ENCODE assay signal across 21 cellular contexts in the genomic region with DNA sequence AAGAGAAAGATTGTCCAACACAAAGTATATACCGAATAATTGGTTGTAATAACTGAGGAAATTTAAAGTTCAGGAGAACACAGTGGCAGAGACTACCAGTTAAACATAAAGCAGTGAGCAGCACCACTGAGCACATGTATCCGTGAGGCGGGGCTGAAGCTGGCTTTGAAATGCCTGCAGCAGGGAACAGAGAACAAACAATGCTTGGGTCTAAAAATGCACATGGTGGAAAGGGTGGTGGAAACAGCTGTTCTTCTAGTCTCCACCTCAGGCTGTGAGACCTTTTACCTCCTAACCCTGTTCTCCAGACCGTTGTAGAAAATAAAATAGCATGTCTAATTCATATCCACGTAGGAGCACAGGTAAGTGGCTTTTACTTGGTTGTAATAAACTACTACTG. TPM values are rescaled to one million over a fixed set of nuclear protein-coding genes. Genes with fewer than 3 reads are reported as not detected.
DNase-seq lines count a peak whose midpoint lies in the region; ATAC-seq, FAIRE-seq and TF ChIP-seq lines count a peak whose summit lies in the region.
"Had no signal": no experiment of that assay in that cellular context is flagged by ENCODE, and none has a peak within 500 bp of the region (broad histone marks: within the 10 kb centered on the region; RNA-seq: fewer than 3 reads in every experiment).

No MANE protein-coding gene starts in this region.

- DNase-seq in GM23338 (ENCODE audit: low spot score) (no peak), SW480 (ENCODE audit: low spot score) (peak; percentile 20), myocyte (ENCODE audit: low read depth) (peak; percentile 22), T-helper 17 cell (no peak), RCC 7860 (ENCODE audit: low spot score) (no peak), inferior parietal cortex (ENCODE audit: extremely low spot score) (no peak)
- DNase-seq: ACHN; C1 segment of cervical spinal cord; CD8-positive, alpha-beta memory T cell; DMS79 treated with DMSO at 0.1 percent for 48 hours; H7; MM.1S; NCI-H1092; NCI-H1436 treated with DMSO at 0.1 percent for 48 hours; NCI-H2081 treated with DMSO at 0.1 percent for 48 hours; NCI-H2227 treated with DMSO at 0.1 percent for 48 hours; NCI-H524 treated with DMSO at 0.1 percent for 48 hours had no signal

- CTCF ChIA-PET in HEK293 (lab: Yijun Ruan, JAX): interaction anchor here (0.7 to 1.4 kb wide), 2 partner anchors 127 to 1348 kb away, joined by 3 read pairs; no protein-coding TSS in a partner anchor

- ATAC-seq in GM23338 (no peak), T-helper 17 cell (no peak)

- H3K27me3 Mint-ChIP-seq in GM23338 (ENCODE audit: insufficient read depth, low read depth, poor library complexity) (peaks cover 7% of the 10 kb centered on the region), T-helper 17 cell (peaks cover 18% of the 10 kb centered on the region)

- H3K36me3 Mint-ChIP-seq in GM23338 (ENCODE audit: low read depth): no peaks in the 10 kb centered on the region
- H3K36me3 Mint-ChIP-seq in T-helper 17 cell (ENCODE audit: low read depth): no peaks in the 10 kb centered on the region

- H3K27ac ChIP-seq in GM23338 (ENCODE audit: low read depth) (no peak overlapping the region), HEK293 (ENCODE audit: extremely low read depth, low read depth, low read length) (no peak overlapping the region)
- H3K27ac ChIP-seq: HL-60, SK-N-MC had no signal

- no peaks in the 10 kb centered on the region for H3K9me3 ChIP-seq in HEK293 (ENCODE audit: control insufficient read depth, insufficient read depth, low read depth, low read length)
- H3K9me3 ChIP-seq in T-helper 17 cell (ENCODE audit: control insufficient read depth, low read length, poor library complexity, severe bottlenecking): no peaks in the 10 kb centered on the region

- FAIRE-seq in RCC 7860 (lab: Jason Lieb, UNC): no peak
- FAIRE-seq: HTR-8/SVneo had no signal

- POLR2A ChIA-PET in HEK293 (lab: Yijun Ruan, JAX): no interaction called here

- H4K20me1 ChIP-seq in GM23338 (replicated peaks; ENCODE audit: insufficient read depth): no peaks in the 10 kb centered on the region

- peaks cover 7% of the 10 kb centered on the region; the same call in 1 of the 2 replicates for H3K27me3 ChIP-seq in GM23338 (ENCODE audit: insufficient read depth)

- H3K4me2 ChIP-seq in GM23338: no peak overlapping the region

- H3K4me1 Mint-ChIP-seq in GM23338 (peaks cover 21% of the 10 kb centered on the region), T-helper 17 cell (no peaks in the 10 kb centered on the region)

- no peaks in the 10 kb centered on the region for H3K9me2 ChIP-seq in GM23338 (ENCODE audit: insufficient read depth)

- TF ChIP-seq CTCF in GM23338 (conservative IDR thresholded peaks at IDR 0.05; ENCODE audit: low read depth in 2 of 2) (no peak), HEK293 (tag by site-specific recombination; IDR thresholded peaks at IDR 0.05) (no peak)

- H3K27ac Mint-ChIP-seq in GM23338: no peak overlapping the region
- no peak overlapping the region for H3K27ac Mint-ChIP-seq in T-helper 17 cell
- H3K27ac Mint-ChIP-seq: CD8-positive, alpha-beta memory T cell had no signal

- H3K4me3 Mint-ChIP-seq in GM23338 (no peak overlapping the region), T-helper 17 cell (no peak overlapping the region)
- H3K4me3 Mint-ChIP-seq: CD8-positive, alpha-beta memory T cell had no signal

- H3K9me3 Mint-ChIP-seq in GM23338: no peaks in the 10 kb centered on the region

- H3F3A ChIP-seq in GM23338 (replicated peaks; ENCODE audit: low read depth): no peaks in the 10 kb centered on the region; the same call in 1 of the 2 replicates

- H3K36me3 ChIP-seq in GM23338 (ENCODE audit: insufficient read depth): no peaks in the 10 kb centered on the region
- H3K36me3 ChIP-seq in HEK293 (ENCODE audit: control insufficient read depth in 2 of 2, insufficient read depth in 1 of 2, low read length in 2 of 2): no peaks in the 10 kb centered on the region; a peak in 1 of 3 replicates

- H3K4me1 ChIP-seq in GM23338 (ENCODE audit: insufficient read depth) (peaks cover 21% of the 10 kb centered on the region), HEK293 (ENCODE audit: control insufficient read depth, insufficient read depth, low read length) (0 out of 2 replicates have a peak, but pooled peaks cover 3% of the 10 kb centered on the region)

- no peaks in the 10 kb centered on the region for H3K79me2 ChIP-seq in GM23338 (replicated peaks; ENCODE audit: insufficient read depth)

- H3K4me3 ChIP-seq in GM23338: no peak overlapping the region
- H3K4me3 ChIP-seq in HEK293 (ENCODE audit: low read depth, low read length): no peak overlapping the region
- H3K4me3 ChIP-seq: SK-N-MC had no signal

- H2AFZ ChIP-seq in GM23338: peak overlapping the region; percentile 19; the same call in 1 of the 2 replicates

TF ChIP-seq in GM23338, 12 proteins besides CTCF, POLR2A, EP300 and RAD21 (continues in another document):
- TF ChIP-seq ZNF114 (CRISPR knock-in tag; IDR thresholded peaks at IDR 0.05): no peak
- TF ChIP-seq CREB1 (CRISPR knock-in tag; IDR thresholded peaks at IDR 0.05; ENCODE audit: low read depth): no peak
- no peak for TF ChIP-seq EZH2 (IDR thresholded peaks at IDR 0.05; ENCODE audit: low read depth, unreplicated experiment)
- TF ChIP-seq, protein P1, sequence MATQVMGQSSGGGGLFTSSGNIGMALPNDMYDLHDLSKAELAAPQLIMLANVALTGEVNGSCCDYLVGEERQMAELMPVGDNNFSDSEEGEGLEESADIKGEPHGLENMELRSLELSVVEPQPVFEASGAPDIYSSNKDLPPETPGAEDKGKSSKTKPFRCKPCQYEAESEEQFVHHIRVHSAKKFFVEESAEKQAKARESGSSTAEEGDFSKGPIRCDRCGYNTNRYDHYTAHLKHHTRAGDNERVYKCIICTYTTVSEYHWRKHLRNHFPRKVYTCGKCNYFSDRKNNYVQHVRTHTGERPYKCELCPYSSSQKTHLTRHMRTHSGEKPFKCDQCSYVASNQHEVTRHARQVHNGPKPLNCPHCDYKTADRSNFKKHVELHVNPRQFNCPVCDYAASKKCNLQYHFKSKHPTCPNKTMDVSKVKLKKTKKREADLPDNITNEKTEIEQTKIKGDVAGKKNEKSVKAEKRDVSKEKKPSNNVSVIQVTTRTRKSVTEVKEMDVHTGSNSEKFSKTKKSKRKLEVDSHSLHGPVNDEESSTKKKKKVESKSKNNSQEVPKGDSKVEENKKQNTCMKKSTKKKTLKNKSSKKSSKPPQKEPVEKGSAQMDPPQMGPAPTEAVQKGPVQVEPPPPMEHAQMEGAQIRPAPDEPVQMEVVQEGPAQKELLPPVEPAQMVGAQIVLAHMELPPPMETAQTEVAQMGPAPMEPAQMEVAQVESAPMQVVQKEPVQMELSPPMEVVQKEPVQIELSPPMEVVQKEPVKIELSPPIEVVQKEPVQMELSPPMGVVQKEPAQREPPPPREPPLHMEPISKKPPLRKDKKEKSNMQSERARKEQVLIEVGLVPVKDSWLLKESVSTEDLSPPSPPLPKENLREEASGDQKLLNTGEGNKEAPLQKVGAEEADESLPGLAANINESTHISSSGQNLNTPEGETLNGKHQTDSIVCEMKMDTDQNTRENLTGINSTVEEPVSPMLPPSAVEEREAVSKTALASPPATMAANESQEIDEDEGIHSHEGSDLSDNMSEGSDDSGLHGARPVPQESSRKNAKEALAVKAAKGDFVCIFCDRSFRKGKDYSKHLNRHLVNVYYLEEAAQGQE (IDR thresholded peaks at IDR 0.05; ENCODE audit: unreplicated experiment): no peak

TF ChIP-seq in HEK293, 187 proteins besides CTCF, POLR2A, EP300 and RAD21:
- TF ChIP-seq ZNF366 (tag by site-specific recombination; conservative IDR thresholded peaks at IDR 0.05) (no peak), ZNF335 (tag by site-specific recombination; conservative IDR thresholded peaks at IDR 0.05) (peak; percentile 54)
TF ChIP-seq in HEK293: peak in this region for 1.

RNA-seq across cellular contexts. Expression of a gene that starts 7.7 kb away (rescaled TPM):
- 49.2 and 53.5 TPM in 2 replicates for total RNA-seq in GM23338 (2014; rRNA removed; shearing (Covaris generic))
- polyA plus RNA-seq in GM23338 (2016; fragmentation: Nextera tagmentation; extraction: Ambion mirVana): 37.9 and 40.2 TPM in 2 replicates
- total RNA-seq in myocyte (not detected in 2 replicates), T-helper 17 cell (not detected)
- polyA plus RNA-seq in myocyte (2012): 0.13 TPM
- polyA plus RNA-seq: CD8-positive, alpha-beta memory T cell had no signal

Comparison
In these comparisons a context has a peak if more than half of its experiments do, and no peak if none do; other contexts are left out.
1. DNase-seq: peak in SW480 (single experiment) and myocyte (single experiment); none in GM23338 (single experiment), T-helper 17 cell (0 of 3), RCC 7860 (single experiment) and inferior parietal cortex (single experiment).
2. RNA of a gene that starts 7.7 kb away (total RNA-seq): 49.2 to 53.5 TPM in GM23338; not detected in T-helper 17 cell and not detected in myocyte; every median in the first group is over 10 times any median in the second.